Comparison of ENCODE assay signal across 8 cellular contexts in genomic region chr1:21289127-21289526, GRCh38. TPM values are rescaled to one million over a fixed set of nuclear protein-coding genes. Genes with fewer than 3 reads are reported as not detected.
DNase-seq lines count a peak whose midpoint lies in the region; ATAC-seq, FAIRE-seq and TF ChIP-seq lines count a peak whose summit lies in the region.

No MANE protein-coding gene starts in this region.

- TF ChIP-seq CTCF in PC-9 (conservative IDR thresholded peaks at IDR 0.05): no peak
- TF ChIP-seq CTCF in endothelial cell of umbilical vein (IDR thresholded peaks at IDR 0.05; ENCODE audit: extremely low read depth in 1 of 2, insufficient read depth in 1 of 2, low read depth in 1 of 2, low read length in 2 of 2): no peak
- TF ChIP-seq CTCF in osteocyte (IDR thresholded peaks at IDR 0.05): no peak

- peaks cover 58 to 83% (median 76%) of the 10 kb centered on the region in 10 experiments for H3K4me1 ChIP-seq in BLaER1 treated with 17β-estradiol and CSF1 and Interleukin-3, amounts not matched to agents 10 nM and 100 nM
- H3K4me1 ChIP-seq in PC-9 (replicated peaks; ENCODE audit: insufficient read depth) (peaks cover 6% of the 10 kb centered on the region), endothelial cell of umbilical vein (ENCODE audit: control insufficient read depth, extremely low read depth, insufficient read depth, low read length) (peaks cover 16% of the 10 kb centered on the region)

- peak overlapping the region in 9 of 11 experiments; percentile 23 to 87 (median 79); a peak in 15 of 22 replicates for H3K9ac ChIP-seq in BLaER1 treated with 17β-estradiol and CSF1 and Interleukin-3, amounts not matched to agents 10 nM and 100 nM
- peak overlapping the region; percentile 55 for H3K9ac ChIP-seq in endothelial cell of umbilical vein (replicated peaks; ENCODE audit: extremely low read depth, insufficient read depth, low read length)

- peak overlapping the region; percentile 62 for H3K27ac Mint-ChIP-seq in osteocyte (ENCODE audit: unreplicated experiment)

- H3K4me1 Mint-ChIP-seq in osteocyte (ENCODE audit: unreplicated experiment): peaks cover 51% of the 10 kb centered on the region

- H3K9me2 ChIP-seq in PC-9 (ENCODE audit: insufficient read depth): no peaks in the 10 kb centered on the region

- no peaks in the 10 kb centered on the region for H3K9me1 ChIP-seq in endothelial cell of umbilical vein (replicated peaks; ENCODE audit: control insufficient read depth, extremely low read depth, insufficient read depth, low read length)

- H3K9me3 ChIP-seq in BLaER1 treated with 17β-estradiol and CSF1 and Interleukin-3, amounts not matched to agents 10 nM and 100 nM (replicated peaks in 1 of 11): no peaks in the 10 kb centered on the region
- H3K9me3 ChIP-seq in PC-9 (ENCODE audit: insufficient read depth, low read depth) (no peaks in the 10 kb centered on the region), endothelial cell of umbilical vein (replicated peaks; ENCODE audit: control insufficient read depth, insufficient read depth, low read length) (no peaks in the 10 kb centered on the region)

- H4K20me1 ChIP-seq in BLaER1 treated with 17β-estradiol and CSF1 and Interleukin-3, amounts not matched to agents 10 nM and 100 nM: peaks cover 0 to 32% (median 16%) of the 10 kb centered on the region in 11 experiments; a peak in 14 of 22 replicates
- no peaks in the 10 kb centered on the region for H4K20me1 ChIP-seq in PC-9 (ENCODE audit: insufficient read depth)
- no peaks in the 10 kb centered on the region for H4K20me1 ChIP-seq in endothelial cell of umbilical vein (replicated peaks; ENCODE audit: control insufficient read depth, extremely low read depth, insufficient read depth, low read length)

- H3K4me3 Mint-ChIP-seq in osteocyte (ENCODE audit: unreplicated experiment): peak overlapping the region; percentile 84

- CTCF ChIA-PET in PC-9 (lab: Charles Lee) (no interaction called here), endothelial cell of umbilical vein (lab: Charles Lee) (interaction anchor here (1.3 to 5.3 kb wide), 3 partner anchors 19 to 34 kb away, joined by 5 to 34 read pairs (median 6); no protein-coding TSS in a partner anchor)

- FAIRE-seq in endothelial cell of umbilical vein (lab: Jason Lieb, UNC): no peak
- no peak for FAIRE-seq in GM19239 (lab: Jason Lieb, UNC)

- H3K27me3 ChIP-seq in BLaER1 treated with 17β-estradiol and CSF1 and Interleukin-3, amounts not matched to agents 10 nM and 100 nM: peaks cover 0 to 61% (median 0%) of the 10 kb centered on the region in 11 experiments; a peak in 7 of 22 replicates
- H3K27me3 ChIP-seq in PC-9 (ENCODE audit: insufficient read depth, low read depth) (no peaks in the 10 kb centered on the region), endothelial cell of umbilical vein (ENCODE audit: control insufficient read depth in 2 of 2, insufficient read depth in 2 of 2, low read length in 2 of 2) (no peaks in the 10 kb centered on the region)

- H3K27me3 Mint-ChIP-seq in osteocyte (ENCODE audit: unreplicated experiment): no peaks in the 10 kb centered on the region

- DNase-seq in PC-9: no peak
- DNase-seq in endothelial cell of umbilical vein (ENCODE audit: low read depth, low spot score): no peak
- no peak for DNase-seq in osteocyte (ENCODE audit: extremely low spot score, unreplicated experiment)
- DNase-seq in SKM-1 (lab: John Stamatoyannopoulos, UW; ENCODE audit: unreplicated experiment): no peak
- no peak for DNase-seq in GM19239 (ENCODE audit: insufficient read length, low spot score)

- ATAC-seq in HG03135 (IDR thresholded peaks at IDR 0.05; ENCODE audit: unreplicated experiment) (no peak), GM21529 (IDR thresholded peaks at IDR 0.05; ENCODE audit: unreplicated experiment) (no peak)

- peak overlapping the region; percentile 92 to 100 (median 98) for H3K4me2 ChIP-seq in BLaER1 treated with 17β-estradiol and CSF1 and Interleukin-3, amounts not matched to agents 10 nM and 100 nM
- H3K4me2 ChIP-seq in PC-9 (peak overlapping the region; percentile 60; the same call in 1 of the 2 replicates), endothelial cell of umbilical vein (ENCODE audit: insufficient read depth, low read length) (peak overlapping the region; percentile 83)

- H2AFZ ChIP-seq in PC-9 (no peak overlapping the region), endothelial cell of umbilical vein (ENCODE audit: low read depth, low read length) (no peak overlapping the region)

- H3K9me3 Mint-ChIP-seq in osteocyte (ENCODE audit: unreplicated experiment): no peaks in the 10 kb centered on the region

- peak overlapping the region; percentile 48 to 74 (median 64); a peak in 19 of 20 replicates for H3K4me3 ChIP-seq in BLaER1 treated with 17β-estradiol and CSF1 and Interleukin-3, amounts not matched to agents 10 nM and 100 nM
- no peak overlapping the region; the same call in 1 of the 2 replicates for H3K4me3 ChIP-seq in PC-9
- H3K4me3 ChIP-seq in endothelial cell of umbilical vein (replicated peaks in 1 of 3; ENCODE audit: insufficient read depth in 1 of 3, low read depth in 1 of 3, low read length in 3 of 3): peak overlapping the region; percentile 79 to 85 (median 84)

- POLR2A ChIA-PET in PC-9 (lab: Charles Lee; ENCODE audit: unreplicated experiment): no interaction called here
- POLR2A ChIA-PET in endothelial cell of umbilical vein (lab: Charles Lee): interaction anchor here (2.1 kb wide), 1 partner anchor 9 kb away, joined by 5 read pairs; no protein-coding TSS in a partner anchor

- H3K79me2 ChIP-seq in PC-9 (ENCODE audit: low read depth) (0 out of 2 replicates have a peak, but pooled peaks cover 3% of the 10 kb centered on the region), endothelial cell of umbilical vein (ENCODE audit: control insufficient read depth, insufficient read depth, low read length) (peaks cover 42% of the 10 kb centered on the region)

- no peaks in the 10 kb centered on the region for H3K36me3 ChIP-seq in BLaER1 treated with 17β-estradiol and CSF1 and Interleukin-3, amounts not matched to agents 10 nM and 100 nM
- no peaks in the 10 kb centered on the region for H3K36me3 ChIP-seq in PC-9 (ENCODE audit: low read depth)
- peaks cover under 1 to 8% of the 10 kb centered on the region in 2 experiments for H3K36me3 ChIP-seq in endothelial cell of umbilical vein (ENCODE audit: control insufficient read depth in 2 of 2, extremely low read depth in 1 of 2, insufficient read depth in 2 of 2, low read length in 2 of 2)

- peaks cover 4% of the 10 kb centered on the region; the same call in 1 of the 2 replicates for H3F3A ChIP-seq in PC-9 (ENCODE audit: insufficient read depth, low read depth)

- no peak for TF ChIP-seq POLR2A in endothelial cell of umbilical vein (IDR thresholded peaks at IDR 0.05; ENCODE audit: low read depth, low read length)

- no TSS peak for BruUV-seq in PC-9 (replicated peaks; lab: Mats Ljungman, UMichigan)
- no TSS peak for BruUV-seq in endothelial cell of umbilical vein (replicated peaks; lab: Mats Ljungman, UMichigan)

- H3K27ac ChIP-seq in BLaER1 treated with 17β-estradiol and CSF1 and Interleukin-3, amounts not matched to agents 10 nM and 100 nM: peak overlapping the region in 5 of 11 experiments; percentile 66 to 95 (median 78); a peak in 11 of 22 replicates
- H3K27ac ChIP-seq in PC-9 (no peak overlapping the region), endothelial cell of umbilical vein (ENCODE audit: insufficient read depth, low read depth, low read length) (peak overlapping the region; percentile 41)

- intact Hi-C loops in PC-9 (cut with micrococcal nuclease; ENCODE audit: unreplicated experiment) (no loop called here), endothelial cell of umbilical vein (cut with micrococcal nuclease) (loop anchor here (1.0 kb wide), 1 partner anchor 9 kb away; no protein-coding TSS in a partner anchor)

- peaks cover 8% of the 10 kb centered on the region for H3K36me3 Mint-ChIP-seq in osteocyte (ENCODE audit: unreplicated experiment)

- dilution Hi-C loops in endothelial cell of umbilical vein (cut with MboI; ENCODE audit: extremely low pct_ligation_motif_present, low sequenced_read_pairs): no loop called here

TF ChIP-seq in endothelial cell of umbilical vein, 7 proteins besides CTCF, POLR2A, EP300 and RAD21:
- no peak for TF ChIP-seq FOS (IDR thresholded peaks at IDR 0.05; ENCODE audit: borderline replicate concordance, insufficient read depth, low read length)
- TF ChIP-seq POLR2AphosphoS5 (IDR thresholded peaks at IDR 0.05; ENCODE audit: insufficient read depth, low read depth, low read length): no peak
- TF ChIP-seq EZH2 (IDR thresholded peaks at IDR 0.05; ENCODE audit: borderline replicate concordance, low read depth, low read length, severe bottlenecking): no peak
- TF ChIP-seq, protein P1, sequence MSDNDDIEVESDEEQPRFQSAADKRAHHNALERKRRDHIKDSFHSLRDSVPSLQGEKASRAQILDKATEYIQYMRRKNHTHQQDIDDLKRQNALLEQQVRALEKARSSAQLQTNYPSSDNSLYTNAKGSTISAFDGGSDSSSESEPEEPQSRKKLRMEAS (IDR thresholded peaks at IDR 0.05; ENCODE audit: insufficient read depth, insufficient read length): no peak
- TF ChIP-seq GATA2 (IDR thresholded peaks at IDR 0.05; ENCODE audit: insufficient read depth, insufficient read length, low read depth, low read length): no peak
- no peak for TF ChIP-seq JUN (IDR thresholded peaks at IDR 0.05; ENCODE audit: borderline replicate concordance, insufficient read depth, insufficient read length, low read depth)
- no peak for TF ChIP-seq MYC (IDR thresholded peaks at IDR 0.05; ENCODE audit: low read depth, low read length)

RNA-seq across cellular contexts. Expression of gene ECE1, which starts 1.1 kb away (rescaled TPM):
- total RNA-seq in PC-9 (2021) (80.8 and 82.1 TPM in 2 replicates), endothelial cell of umbilical vein (496 and 562 TPM in 2 replicates), osteocyte (217 and 236 TPM in 2 replicates)
- 437 and 521 TPM in 2 replicates for polyA plus RNA-seq in endothelial cell of umbilical vein
- polyA plus RNA-seq in endothelial cell of umbilical vein (2011; cell fraction: cytosol; rRNA removed): 352 and 358 TPM in 2 replicates
- 291 and 306 TPM in 2 replicates for polyA plus RNA-seq in endothelial cell of umbilical vein (2011; cell fraction: nucleus; rRNA removed)
- 366 and 394 TPM in 2 replicates for polyA plus RNA-seq in endothelial cell of umbilical vein (2012)
- polyA minus RNA-seq in endothelial cell of umbilical vein: 457 and 568 TPM in 2 replicates
- 16.8 TPM for polyA minus RNA-seq in endothelial cell of umbilical vein (2011; cell fraction: cytosol; rRNA and poly(A)+ RNA removed)
- 172 and 244 TPM in 2 replicates for polyA minus RNA-seq in endothelial cell of umbilical vein (2011; cell fraction: nucleus; rRNA and poly(A)+ RNA removed)
